19 cellular contexts compared by ENCODE assay signal in genomic region chr15:51260262-51260661, GRCh38.
DNase-seq lines count a peak whose midpoint lies in the region; ATAC-seq and TF ChIP-seq lines count a peak whose summit lies in the region.
"Had no signal": no experiment of that assay in that cellular context is flagged by ENCODE, and none has a peak within 500 bp of the region (broad histone marks: within the 10 kb centered on the region; RNA-seq: fewer than 3 reads in every experiment).

No MANE protein-coding gene starts in this region.

- no peaks in the 10 kb centered on the region for H4K20me1 ChIP-seq in osteoblast (ENCODE audit: insufficient read depth, low read length)
- H4K20me1 ChIP-seq: BLaER1 treated with 17β-estradiol and CSF1 and Interleukin-3, amounts not matched to agents 10 nM and 100 nM had no signal

- WGBS in aorta, 2 donors = 63 to 66% methylated on average over 6 of the region's 6 CpGs

- DNase-seq in BJ (ENCODE audit: low read depth) (peak; percentile 55), HS-5 (ENCODE audit: low read depth) (peak; percentile 76), fibroblast of gingiva (ENCODE audit: low read depth) (peak; percentile 72), osteoblast (ENCODE audit: insufficient read length, low spot score, missing footprints) (peak; percentile 44), NCI-H774 (lab: John Stamatoyannopoulos, UW) (no peak), aorta (no peak)
- DNase-seq: MG63; NCI-H1092 treated with DMSO at 0.1 percent for 48 hours; NCI-H1694; NCI-H2107; NCI-H345; NCI-H526 treated with DMSO at 0.1 percent for 48 hours; NK-92 treated with Interleukin-12 subunit alpha and Interleukin-12 subunit beta, amount 100 ng/mL, for 24 hours; OCI-M1 had no signal

- H3K27ac ChIP-seq in osteoblast (ENCODE audit: low read depth, low read length) (no peak overlapping the region), aorta (ENCODE audit: low read depth in 1 of 2, low read length in 2 of 2) (no peak overlapping the region)
- H3K27ac ChIP-seq: KMS-11 had no signal

- H3K79me2 ChIP-seq in osteoblast (ENCODE audit: insufficient read depth, low read length) = no peaks in the 10 kb centered on the region

- ATAC-seq in GM21528 (IDR thresholded peaks at IDR 0.05; ENCODE audit: low FRiP score, unreplicated experiment) = no peak
- no peak for ATAC-seq in GM19351 (IDR thresholded peaks at IDR 0.05; ENCODE audit: unreplicated experiment)
- ATAC-seq in aorta (ENCODE audit: low FRiP score) = no peak
- ATAC-seq: GM23338 had no signal

- H3K4me2 ChIP-seq in osteoblast (ENCODE audit: insufficient read depth, low read length) = no peak overlapping the region
- H3K4me2 ChIP-seq: GM23338, KMS-11 had no signal

- CTCF ChIA-PET in BJ (lab: Yijun Ruan, JAX) = interaction anchor here (0.8 to 1.5 kb wide), 5 partner anchors 9 to 122 kb away, joined by 3 to 5 read pairs (median 3); no protein-coding TSS in a partner anchor

- H3K4me3 ChIP-seq in BJ (ENCODE audit: low read depth, low read length) (no peak overlapping the region), osteoblast (ENCODE audit: insufficient read depth, low read length) (no peak overlapping the region), aorta (ENCODE audit: low read length in 2 of 2) (no peak overlapping the region)
- H3K4me3 ChIP-seq: BLaER1 treated with 17β-estradiol and CSF1 and Interleukin-3, amounts not matched to agents 10 nM and 100 nM; GM23338; MG63 had no signal

- H3K4me1 ChIP-seq in osteoblast (ENCODE audit: insufficient read depth, low read length) (peaks cover 6% of the 10 kb centered on the region), aorta (ENCODE audit: control insufficient read depth in 1 of 2, insufficient read depth in 2 of 2, low read length in 2 of 2) (no peaks in the 10 kb centered on the region)

- TF ChIP-seq CTCF in BJ (IDR thresholded peaks at IDR 0.05; ENCODE audit: insufficient read depth, low read depth, low read length) = no peak
- no peak for TF ChIP-seq CTCF in osteoblast (IDR thresholded peaks at IDR 0.05; ENCODE audit: extremely low read depth, low read depth, low read length)

- peak overlapping the region; percentile 45 for H2AFZ ChIP-seq in osteoblast (ENCODE audit: low read length)
- H2AFZ ChIP-seq: GM23338 had no signal

- no peaks in the 10 kb centered on the region for H3K36me3 ChIP-seq in BJ (ENCODE audit: control insufficient read depth, insufficient read depth, low read length)
- no peaks in the 10 kb centered on the region for H3K36me3 ChIP-seq in osteoblast (ENCODE audit: insufficient read depth, low read length)
- no peaks in the 10 kb centered on the region for H3K36me3 ChIP-seq in aorta (ENCODE audit: control insufficient read depth in 1 of 2, insufficient read depth in 2 of 2, low read length in 1 of 2)
- H3K36me3 ChIP-seq: BLaER1 treated with 17β-estradiol and CSF1 and Interleukin-3, amounts not matched to agents 10 nM and 100 nM; MG63 had no signal

- H3K9me3 ChIP-seq in osteoblast (ENCODE audit: low read depth, low read length) (no peaks in the 10 kb centered on the region), aorta (ENCODE audit: control insufficient read depth, low read length) (no peaks in the 10 kb centered on the region)

- POLR2A ChIA-PET in BJ (lab: Charles Lee) = no interaction called here

- intact Hi-C loops in aorta (cut with DNase I) = loop anchor here in 1 of 2 donors (10.0 kb wide), 1 partner anchor 55 kb away; no protein-coding TSS in a partner anchor

- H3K27me3 ChIP-seq in BJ (ENCODE audit: control insufficient read depth, insufficient read depth, low read length) = peaks cover 3% of the 10 kb centered on the region; the same call in 1 of the 2 replicates
- no peaks in the 10 kb centered on the region for H3K27me3 ChIP-seq in osteoblast (ENCODE audit: insufficient read depth, low read length)
- H3K27me3 ChIP-seq in aorta (ENCODE audit: control insufficient read depth in 1 of 2, insufficient read depth in 2 of 2, low read length in 1 of 2) = no peaks in the 10 kb centered on the region
- H3K27me3 ChIP-seq: MG63 had no signal

Comparison
In these comparisons a context has a peak if more than half of its experiments do, and no peak if none do; other contexts are left out.
1. DNase-seq: peak in BJ (single experiment), HS-5 (single experiment), fibroblast of gingiva (single experiment) and osteoblast (single experiment); none in NCI-H774 (single experiment) and aorta (0 of 2).